ENCODE assay signal across 22 cellular contexts in the genomic region with DNA sequence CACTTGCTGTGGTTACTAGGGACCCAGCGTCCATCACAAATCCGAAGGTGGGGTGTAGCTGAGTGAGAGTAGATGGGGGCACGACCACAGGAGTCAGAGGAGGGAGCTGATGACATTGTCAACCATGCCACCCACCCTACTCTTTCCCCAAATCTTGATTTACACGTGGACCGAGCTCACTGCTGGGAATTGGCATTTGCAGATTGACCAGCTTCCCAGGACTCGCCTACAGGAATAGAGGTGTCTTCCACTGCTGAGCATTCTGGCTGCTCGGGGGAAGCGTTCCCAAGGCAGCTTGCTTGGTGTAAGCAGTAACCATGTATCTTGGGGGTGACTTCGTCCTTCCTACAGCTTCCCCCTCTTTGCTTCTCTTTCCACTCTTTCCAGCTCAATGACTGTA. TPM values are rescaled to one million over a fixed set of nuclear protein-coding genes. Genes with fewer than 3 reads are reported as not detected.
A peak's percentile ranks its signal among the peaks of the same experiment; 100 is the strongest.
DNase-seq lines count a peak whose midpoint lies in the region; ATAC-seq and TF ChIP-seq lines count a peak whose summit lies in the region.
"Had no signal": no experiment of that assay in that cellular context is flagged by ENCODE, and none has a peak within 500 bp of the region (broad histone marks: within the 10 kb centered on the region; RNA-seq: fewer than 3 reads in every experiment).

No MANE protein-coding gene starts in this region.

- H3K9ac ChIP-seq in NT2/D1 (ENCODE audit: insufficient read length, low read depth) = no peak overlapping the region
- H3K9ac ChIP-seq: parathyroid adenoma had no signal

- H3K9me2 ChIP-seq in GM23338 (ENCODE audit: insufficient read depth) = 0 out of 2 replicates have a peak, but pooled peaks cover 4% of the 10 kb centered on the region

- peak; percentile 44 for ATAC-seq in GM23338
- no peak for ATAC-seq in HG02870 (IDR thresholded peaks at IDR 0.05; ENCODE audit: unreplicated experiment)
- ATAC-seq: activated CD8-positive, alpha-beta memory T cell treated with anti-CD3 and anti-CD28 coated beads, Interleukin-2, amount 10 ng/mL, durations not matched to agents 7 days and 5 days; heart left ventricle; stimulated activated naive B cell treated with anti-CD40 and anti-IgM and Interleukin-4, amounts not matched to agents 10 μg/mL and 1 μg/mL and 100 μg/mL, for 72 hours had no signal

- no peaks in the 10 kb centered on the region for H3K36me3 Mint-ChIP-seq in GM23338 (ENCODE audit: low read depth)
- H3K36me3 Mint-ChIP-seq: activated CD8-positive, alpha-beta memory T cell treated with anti-CD3 and anti-CD28 coated beads, Interleukin-2, amount 10 ng/mL, durations not matched to agents 7 days and 5 days; activated naive CD8-positive, alpha-beta T cell; CD4-positive, CD25-positive, alpha-beta regulatory T cell; stimulated activated naive B cell treated with anti-CD40 and anti-IgM and Interleukin-4, amounts not matched to agents 10 μg/mL and 1 μg/mL and 100 μg/mL, for 72 hours had no signal

- H4K20me1 ChIP-seq in GM23338 (replicated peaks; ENCODE audit: insufficient read depth) (no peaks in the 10 kb centered on the region), osteoblast (ENCODE audit: insufficient read depth, low read length) (no peaks in the 10 kb centered on the region)

- peak overlapping the region; percentile 63 for H3K4me3 Mint-ChIP-seq in GM23338
- H3K4me3 Mint-ChIP-seq: activated CD8-positive, alpha-beta memory T cell treated with anti-CD3 and anti-CD28 coated beads, Interleukin-2, amount 10 ng/mL, durations not matched to agents 7 days and 5 days; activated naive CD8-positive, alpha-beta T cell; activated T-helper 1 cell treated with anti-CD3 and anti-CD28 coated beads, Interleukin-12 subunit alpha, Interleukin-12 subunit beta, Interleukin-2, Interleukin-4 antibody, amounts not matched to agents 30 ng/mL and 10 ng/mL and 1 ng/mL, durations not matched to agents 14 hours and 24 hours and 36 hours; CD4-positive, CD25-positive, alpha-beta regulatory T cell; stimulated activated naive B cell treated with anti-CD40 and anti-IgM and Interleukin-4, amounts not matched to agents 10 μg/mL and 1 μg/mL and 100 μg/mL, for 72 hours had no signal

- no peak overlapping the region for H3K27ac Mint-ChIP-seq in GM23338
- H3K27ac Mint-ChIP-seq: activated CD8-positive, alpha-beta memory T cell treated with anti-CD3 and anti-CD28 coated beads, Interleukin-2, amount 10 ng/mL, durations not matched to agents 7 days and 5 days; activated naive CD8-positive, alpha-beta T cell; activated T-helper 1 cell treated with anti-CD3 and anti-CD28 coated beads, Interleukin-12 subunit alpha, Interleukin-12 subunit beta, Interleukin-2, Interleukin-4 antibody, amounts not matched to agents 30 ng/mL and 10 ng/mL and 1 ng/mL, durations not matched to agents 14 hours and 24 hours and 36 hours; CD4-positive, CD25-positive, alpha-beta regulatory T cell; stimulated activated naive B cell treated with anti-CD40 and anti-IgM and Interleukin-4, amounts not matched to agents 10 μg/mL and 1 μg/mL and 100 μg/mL, for 72 hours had no signal

- H3K9me3 ChIP-seq in NT2/D1 (ENCODE audit: insufficient read depth, low read length) (no peaks in the 10 kb centered on the region), iPS DF 6.9 (ENCODE audit: control insufficient read depth, insufficient read depth, low read length) (no peaks in the 10 kb centered on the region), osteoblast (ENCODE audit: low read depth, low read length) (no peaks in the 10 kb centered on the region)
- H3K9me3 ChIP-seq: HAP-1, heart left ventricle, thyroid gland had no signal

- intact Hi-C loops in posterior vena cava (cut with DNase I) = no loop called here

- H3K4me1 Mint-ChIP-seq in GM23338 = peaks cover 10% of the 10 kb centered on the region; the same call in 2 of the 3 replicates
- H3K4me1 Mint-ChIP-seq: activated CD8-positive, alpha-beta memory T cell treated with anti-CD3 and anti-CD28 coated beads, Interleukin-2, amount 10 ng/mL, durations not matched to agents 7 days and 5 days; CD4-positive, CD25-positive, alpha-beta regulatory T cell had no signal

- H3K79me2 ChIP-seq in GM23338 (replicated peaks; ENCODE audit: insufficient read depth) = no peaks in the 10 kb centered on the region
- H3K79me2 ChIP-seq in osteoblast (ENCODE audit: insufficient read depth, low read length) = no peaks in the 10 kb centered on the region
- H3K79me2 ChIP-seq: parathyroid adenoma had no signal

- no CpG with 5 or more reads among the region's 9 CpGs for WGBS in iPS DF 6.9 (ENCODE audit: insufficient coverage, insufficient read length)

- H3K36me3 ChIP-seq in GM23338 (ENCODE audit: insufficient read depth) (no peaks in the 10 kb centered on the region), NT2/D1 (ENCODE audit: insufficient read depth, insufficient read length, low read length) (no peaks in the 10 kb centered on the region), iPS DF 6.9 (ENCODE audit: control insufficient read depth, insufficient read depth, low read length) (no peaks in the 10 kb centered on the region), osteoblast (ENCODE audit: insufficient read depth, low read length) (no peaks in the 10 kb centered on the region)
- H3K36me3 ChIP-seq: HAP-1, heart left ventricle, thyroid gland had no signal

- H3K27me3 Mint-ChIP-seq in GM23338 (ENCODE audit: insufficient read depth, low read depth, poor library complexity) = peaks cover 8% of the 10 kb centered on the region

- H2AFZ ChIP-seq in GM23338 (peak overlapping the region; percentile 72; the same call in 1 of the 2 replicates), osteoblast (ENCODE audit: low read length) (no peak overlapping the region)

- H3F3A ChIP-seq in GM23338 (replicated peaks; ENCODE audit: low read depth) = no peaks in the 10 kb centered on the region; the same call in 1 of the 2 replicates

- no peak overlapping the region for H3K27ac ChIP-seq in GM23338 (ENCODE audit: low read depth)
- no peak overlapping the region for H3K27ac ChIP-seq in iPS DF 6.9 (ENCODE audit: low read length)
- H3K27ac ChIP-seq in osteoblast (ENCODE audit: low read depth, low read length) = no peak overlapping the region
- H3K27ac ChIP-seq: heart left ventricle, parathyroid adenoma, thyroid gland had no signal

- DNase-seq in GM23338 (ENCODE audit: low spot score) (peak; percentile 30), NT2/D1 (ENCODE audit: low read depth, low spot score) (no peak), iPS DF 6.9 (ENCODE audit: low read depth, low spot score) (no peak), osteoblast (ENCODE audit: insufficient read length, low spot score, missing footprints) (peak; percentile 14), NCI-H146 treated with DMSO at 0.1 percent for 48 hours (lab: John Stamatoyannopoulos, UW; ENCODE audit: unreplicated experiment) (no peak), posterior vena cava (ENCODE audit: low spot score) (no peak)
- no peak for DNase-seq in activated CD4-positive, CD25-positive, alpha-beta regulatory T cell (lab: John Stamatoyannopoulos, UW)
- DNase-seq: activated CD4-positive, alpha-beta T cell treated with anti-CD3 and anti-CD28 coated beads for 1 hour; activated CD8-positive, alpha-beta memory T cell treated with anti-CD3 and anti-CD28 coated beads, Interleukin-2, amount 10 ng/mL, durations not matched to agents 7 days and 5 days; CD4-positive, CD25-positive, alpha-beta regulatory T cell; GF-D8; heart left ventricle; Kasumi-1; kidney glomerular epithelial cell; stimulated activated CD4-positive, alpha-beta T cell treated with anti-CD3 and anti-CD28 coated beads, Interleukin-1b, Interleukin-23, amount 100 ng/mL, for 48 hours; stimulated activated naive B cell treated with anti-CD40 and anti-IgM and Interleukin-4, amounts not matched to agents 10 μg/mL and 1 μg/mL and 100 μg/mL, for 72 hours had no signal

- H3K4me1 ChIP-seq in GM23338 (ENCODE audit: insufficient read depth) = peaks cover 14% of the 10 kb centered on the region
- peaks cover 3% of the 10 kb centered on the region for H3K4me1 ChIP-seq in NT2/D1 (ENCODE audit: insufficient read depth, insufficient read length)
- peaks cover 5% of the 10 kb centered on the region; the same call in 1 of the 2 replicates for H3K4me1 ChIP-seq in iPS DF 6.9 (ENCODE audit: control insufficient read depth, insufficient read depth, low read length)
- no peaks in the 10 kb centered on the region for H3K4me1 ChIP-seq in osteoblast (ENCODE audit: insufficient read depth, low read length)
- H3K4me1 ChIP-seq: HAP-1, heart left ventricle, parathyroid adenoma, thyroid gland had no signal

- H3K9me3 Mint-ChIP-seq in GM23338 = no peaks in the 10 kb centered on the region
- H3K9me3 Mint-ChIP-seq: activated T-helper 1 cell treated with anti-CD3 and anti-CD28 coated beads, Interleukin-12 subunit alpha, Interleukin-12 subunit beta, Interleukin-2, Interleukin-4 antibody, amounts not matched to agents 30 ng/mL and 10 ng/mL and 1 ng/mL, durations not matched to agents 14 hours and 24 hours and 36 hours; stimulated activated naive B cell treated with anti-CD40 and anti-IgM and Interleukin-4, amounts not matched to agents 10 μg/mL and 1 μg/mL and 100 μg/mL, for 72 hours had no signal

- peaks cover 20% of the 10 kb centered on the region for H3K27me3 ChIP-seq in GM23338 (ENCODE audit: insufficient read depth)
- H3K27me3 ChIP-seq in NT2/D1 (ENCODE audit: insufficient read depth, insufficient read length) = peaks cover 20% of the 10 kb centered on the region
- H3K27me3 ChIP-seq in iPS DF 6.9 (ENCODE audit: control insufficient read depth, insufficient read depth, low read length) = peaks cover 6% of the 10 kb centered on the region; the same call in 1 of the 2 replicates
- H3K27me3 ChIP-seq in osteoblast (ENCODE audit: insufficient read depth, low read length) = peaks cover 5% of the 10 kb centered on the region
- H3K27me3 ChIP-seq: thyroid gland had no signal

- H3K4me3 ChIP-seq in GM23338 (peak overlapping the region; percentile 46), NT2/D1 (ENCODE audit: insufficient read length, low read depth) (peak overlapping the region; percentile 15), iPS DF 6.9 (ENCODE audit: low read length) (peak overlapping the region; percentile 9; the same call in 1 of the 2 replicates), osteoblast (ENCODE audit: insufficient read depth, low read length) (no peak overlapping the region)
- H3K4me3 ChIP-seq: HAP-1, heart left ventricle, thyroid gland had no signal

- peak overlapping the region; percentile 75 for H3K4me2 ChIP-seq in GM23338
- H3K4me2 ChIP-seq in osteoblast (ENCODE audit: insufficient read depth, low read length) = no peak overlapping the region

- TF ChIP-seq CTCF in GM23338 (conservative IDR thresholded peaks at IDR 0.05; ENCODE audit: low read depth in 2 of 2) = no peak
- TF ChIP-seq CTCF in osteoblast (IDR thresholded peaks at IDR 0.05; ENCODE audit: extremely low read depth, low read depth, low read length) = no peak

TF ChIP-seq in GM23338, 12 proteins besides CTCF, POLR2A, EP300 and RAD21 (continues in another document):
- no peak for TF ChIP-seq CREB1 (CRISPR knock-in tag; IDR thresholded peaks at IDR 0.05; ENCODE audit: low read depth)
- TF ChIP-seq NANOG (IDR thresholded peaks at IDR 0.05; ENCODE audit: borderline replicate concordance) = no peak
- TF ChIP-seq JUNB (IDR thresholded peaks at IDR 0.05; ENCODE audit: unreplicated experiment) = no peak

RNA-seq across cellular contexts. Expression of gene PTPRR, which starts 0.4 kb away (rescaled TPM):
- total RNA-seq in GM23338 (2014; rRNA removed; shearing (Covaris generic)) = 0.76 and 1.6 TPM in 2 replicates
- polyA plus RNA-seq in GM23338 (2016; fragmentation: Nextera tagmentation; extraction: Ambion mirVana) = 0.26 and 0.33 TPM in 2 replicates
- under 0.01 TPM in 1 of 2 replicates, not detected in the other for total RNA-seq in osteoblast
- under 1 TPM in 1 of 2 donors, not detected in 1; 0.52 TPM for total RNA-seq in posterior vena cava
- total RNA-seq: activated CD8-positive, alpha-beta memory T cell treated with anti-CD3 and anti-CD28 coated beads, Interleukin-2, amount 10 ng/mL, durations not matched to agents 7 days and 5 days; activated T-helper 1 cell treated with anti-CD3 and anti-CD28 coated beads, Interleukin-12 subunit alpha, Interleukin-12 subunit beta, Interleukin-2, Interleukin-4 antibody, amounts not matched to agents 30 ng/mL and 10 ng/mL and 1 ng/mL, durations not matched to agents 14 hours and 24 hours and 36 hours; CD4-positive, CD25-positive, alpha-beta regulatory T cell had no signal
- polyA plus RNA-seq: CD4-positive, CD25-positive, alpha-beta regulatory T cell had no signal

Comparison
In these comparisons a context has a peak if more than half of its experiments do, and no peak if none do; other contexts are left out.
1. DNase-seq: peak in GM23338 (single experiment) and osteoblast (single experiment); none in NT2/D1 (single experiment), iPS DF 6.9 (single experiment), NCI-H146 treated with DMSO at 0.1 percent for 48 hours (single experiment), posterior vena cava (single experiment) and activated CD4-positive, CD25-positive, alpha-beta regulatory T cell (0 of 4).